Comparison of ENCODE assay signal across 8 cellular contexts in genomic region chr19:55118401-55118991, GRCh38. TPM values are rescaled to one million over a fixed set of nuclear protein-coding genes. Genes with fewer than 3 reads are reported as not detected.
A peak's percentile ranks its signal among the peaks of the same experiment; 100 is the strongest.
DNase-seq lines count a peak whose midpoint lies in the region; ATAC-seq and TF ChIP-seq lines count a peak whose summit lies in the region.

No MANE protein-coding gene starts in this region.

- peaks cover 12% of the 10 kb centered on the region for H3K27me3 Mint-ChIP-seq in T-helper 17 cell

- DNase-seq in NCI-H2171 treated with DMSO at 0.1 percent for 48 hours (lab: John Stamatoyannopoulos, UW), result peak; percentile 22
- no peak for DNase-seq in NCI-H2171 (lab: John Stamatoyannopoulos, UW)
- DNase-seq in T-helper 17 cell, result no peak
- peak; percentile 46 to 50 for DNase-seq in erythroblast (lab: John Stamatoyannopoulos, UW)
- DNase-seq in CD1c-positive myeloid dendritic cell (ENCODE audit: extremely low spot score), result no peak
- DNase-seq in posterior vena cava (ENCODE audit: low spot score), result no peak

- no peaks in the 10 kb centered on the region for H3K27me3 ChIP-seq in muscle layer of duodenum (ENCODE audit: low read depth, low read length)

- H3K4me3 Mint-ChIP-seq in T-helper 17 cell, result peak overlapping the region; percentile 98

- H3K27ac Mint-ChIP-seq in T-helper 17 cell, result peak overlapping the region; percentile 98

- H3K4me1 ChIP-seq in muscle layer of duodenum (ENCODE audit: control insufficient read depth in 1 of 2, insufficient read depth in 2 of 2, low read length in 2 of 2) (peaks cover 10 to 39% of the 10 kb centered on the region in 2 donors), urinary bladder (ENCODE audit: insufficient read depth) (no peaks in the 10 kb centered on the region)

- H3K4me3 ChIP-seq in muscle layer of duodenum (ENCODE audit: low read depth in 1 of 2, low read length in 2 of 2), result peak overlapping the region; percentile 66 to 78
- H3K4me3 ChIP-seq in urinary bladder (ENCODE audit: low read depth, low read length), result peak overlapping the region; percentile 44

- TF ChIP-seq POLR2A in erythroblast (IDR thresholded peaks at IDR 0.05; ENCODE audit: low read length), result no peak

- intact Hi-C loops in posterior vena cava (cut with DNase I), result loop anchor here in 1 of 2 donors (2.0 kb wide), 1 partner anchor 38 kb away; the partner anchor contains the start of gene TNNI3

- H3K36me3 Mint-ChIP-seq in T-helper 17 cell (ENCODE audit: low read depth), result peaks cover 10% of the 10 kb centered on the region

- H3K36me3 ChIP-seq in muscle layer of duodenum (ENCODE audit: control insufficient read depth in 1 of 2, insufficient read depth in 2 of 2, low read length in 2 of 2), result no peaks in the 10 kb centered on the region
- H3K36me3 ChIP-seq in urinary bladder (ENCODE audit: insufficient read depth), result no peaks in the 10 kb centered on the region

- peaks cover 32% of the 10 kb centered on the region for H3K4me1 Mint-ChIP-seq in T-helper 17 cell

- no peak for ATAC-seq in T-helper 17 cell

- 11% methylated on average over 22 of the region's 22 CpGs for WGBS in urinary bladder

- H3K9me3 ChIP-seq in T-helper 17 cell (ENCODE audit: control insufficient read depth, low read length, poor library complexity, severe bottlenecking) (no peaks in the 10 kb centered on the region), muscle layer of duodenum (ENCODE audit: control insufficient read depth in 1 of 2, low read length in 2 of 2) (no peaks in the 10 kb centered on the region)

- no peak overlapping the region for H3K27ac ChIP-seq in muscle layer of duodenum (ENCODE audit: low read length)
- H3K27ac ChIP-seq in urinary bladder (ENCODE audit: low read depth), result no peak overlapping the region

RNA-seq across cellular contexts. Expression of gene PPP1R12C, which starts 1.1 kb away (rescaled TPM):
- total RNA-seq in T-helper 17 cell (100 to 1,000 TPM; 133 to 173 TPM), urinary bladder (24.8 TPM), posterior vena cava (100 to 1,000 TPM; 207 to 252 TPM)
- 219 TPM for polyA plus RNA-seq in urinary bladder

RNA-seq across cellular contexts. Expression of gene TNNT1, which starts 30.5 kb away (rescaled TPM):
- total RNA-seq in T-helper 17 cell (under 1 TPM in 1 of 2 donors, not detected in 1; 0.52 TPM), urinary bladder (47.2 TPM), posterior vena cava (not detected)
- polyA plus RNA-seq in urinary bladder, result not detected

RNA-seq across cellular contexts. Expression of gene TNNI3, which starts 39.0 kb away (rescaled TPM):
- total RNA-seq in T-helper 17 cell (not detected), urinary bladder (not detected), posterior vena cava (not detected)
- polyA plus RNA-seq in urinary bladder, result not detected

RNA-seq across cellular contexts. Expression of gene EPS8L1, which starts 42.8 kb away (rescaled TPM):
- total RNA-seq in T-helper 17 cell (1 to 10 TPM; 1.8 to 3.3 TPM), urinary bladder (3.0 TPM), posterior vena cava (1 to 10 TPM in 1 of 2 donors, under 1 TPM in 1; 0.38 to 2.1 TPM)
- polyA plus RNA-seq in urinary bladder, result 8.1 TPM

RNA-seq across cellular contexts. Expression of gene DNAAF3, which starts 47.9 kb away (rescaled TPM):
- total RNA-seq in T-helper 17 cell (not detected), urinary bladder (0.37 TPM), posterior vena cava (not detected)
- 0.62 TPM for polyA plus RNA-seq in urinary bladder

Comparison
In these comparisons a context has a peak if more than half of its experiments do, and no peak if none do; other contexts are left out.
1. DNase-seq: peak in NCI-H2171 treated with DMSO at 0.1 percent for 48 hours (single experiment) and erythroblast (2 of 2); none in NCI-H2171 (single experiment), T-helper 17 cell (0 of 3), CD1c-positive myeloid dendritic cell (single experiment) and posterior vena cava (single experiment).
2. RNA of gene TNNT1, which starts 30.5 kb away (total RNA-seq): 47.2 TPM in urinary bladder (single experiment); 0.52 TPM in T-helper 17 cell and not detected in posterior vena cava; every median in the first group is over 10 times any median in the second.